In genomic region chr5:71738962-71739361, GRCh38 we compare ENCODE assay signal across 18 cellular contexts. TPM values are rescaled to one million over a fixed set of nuclear protein-coding genes. Genes with fewer than 3 reads are reported as not detected.
A peak's percentile ranks its signal among the peaks of the same experiment; 100 is the strongest.
DNase-seq lines count a peak whose midpoint lies in the region; ATAC-seq, FAIRE-seq and TF ChIP-seq lines count a peak whose summit lies in the region.
"Had no signal": no experiment of that assay in that cellular context is flagged by ENCODE, and none has a peak within 500 bp of the region (broad histone marks: within the 10 kb centered on the region; RNA-seq: fewer than 3 reads in every experiment).

No MANE protein-coding gene starts in this region.

- H3K36me3 Mint-ChIP-seq in natural killer cell treated with Interleukin-12 subunit alpha and Interleukin-12 subunit beta and Interleukin-15 and Interleukin-18, amount 100 ng/mL, for 72 hours = no peaks in the 10 kb centered on the region
- no peaks in the 10 kb centered on the region for H3K36me3 Mint-ChIP-seq in natural killer cell

- H3K4me1 Mint-ChIP-seq in natural killer cell treated with Interleukin-12 subunit alpha and Interleukin-12 subunit beta and Interleukin-15 and Interleukin-18, amount 100 ng/mL, for 72 hours (ENCODE audit: low read depth in 2 of 2) = peaks cover 0 to 7% of the 10 kb centered on the region in 2 donors
- no peaks in the 10 kb centered on the region for H3K4me1 Mint-ChIP-seq in natural killer cell
- H3K4me1 Mint-ChIP-seq: CD4-positive, CD25-positive, alpha-beta regulatory T cell had no signal

- peak in 1 of 2 donors; percentile 54 for ATAC-seq in natural killer cell treated with Interleukin-12 subunit alpha and Interleukin-12 subunit beta and Interleukin-15 and Interleukin-18, amount 100 ng/mL, for 72 hours
- ATAC-seq in natural killer cell (no peak), GM21786 (IDR thresholded peaks at IDR 0.05; ENCODE audit: unreplicated experiment) (no peak)
- ATAC-seq: HCT116, K562 had no signal

- peak overlapping the region; percentile 31 for H3K4me3 Mint-ChIP-seq in natural killer cell treated with Interleukin-12 subunit alpha and Interleukin-12 subunit beta and Interleukin-15 and Interleukin-18, amount 100 ng/mL, for 72 hours
- H3K4me3 Mint-ChIP-seq in natural killer cell = no peak overlapping the region
- H3K4me3 Mint-ChIP-seq: CD4-positive, CD25-positive, alpha-beta regulatory T cell had no signal

- TF ChIP-seq CTCF in natural killer cell (IDR thresholded peaks at IDR 0.05) = no peak
- no peak for TF ChIP-seq CTCF in VCaP (conservative IDR thresholded peaks at IDR 0.05)

- intact Hi-C loops in natural killer cell (cut with micrococcal nuclease) = no loop called here

- H3K9me3 Mint-ChIP-seq in natural killer cell treated with Interleukin-12 subunit alpha and Interleukin-12 subunit beta and Interleukin-15 and Interleukin-18, amount 100 ng/mL, for 72 hours = no peaks in the 10 kb centered on the region
- H3K9me3 Mint-ChIP-seq in natural killer cell = no peaks in the 10 kb centered on the region

- no peak for DNase-seq in natural killer cell treated with Interleukin-12 subunit alpha and Interleukin-12 subunit beta and Interleukin-15 and Interleukin-18, amount 100 ng/mL, for 72 hours (ENCODE audit: low spot score)
- DNase-seq in natural killer cell (no peak), GM19239 (ENCODE audit: insufficient read length, low spot score) (no peak), RKO (ENCODE audit: low spot score) (no peak)
- DNase-seq in activated CD4-positive, alpha-beta T cell treated with anti-CD3 and anti-CD28 coated beads, Interleukin-2, amount 50 U/mL, for 48 hours = no peak
- DNase-seq: AML-193; CD4-positive, CD25-positive, alpha-beta regulatory T cell; DMS 273 treated with DMSO at 0.1 percent for 48 hours; Kasumi-1 had no signal

- peak overlapping the region in 1 of 2 donors; percentile 29 for H3K27ac Mint-ChIP-seq in natural killer cell treated with Interleukin-12 subunit alpha and Interleukin-12 subunit beta and Interleukin-15 and Interleukin-18, amount 100 ng/mL, for 72 hours
- H3K27ac Mint-ChIP-seq in natural killer cell = no peak overlapping the region
- H3K27ac Mint-ChIP-seq: CD4-positive, CD25-positive, alpha-beta regulatory T cell had no signal

- peak; percentile 51 for FAIRE-seq in GM19239 (lab: Jason Lieb, UNC)
- FAIRE-seq: H54, K562 had no signal

- peaks cover 18 to 38% of the 10 kb centered on the region in 2 donors for H3K27me3 Mint-ChIP-seq in natural killer cell treated with Interleukin-12 subunit alpha and Interleukin-12 subunit beta and Interleukin-15 and Interleukin-18, amount 100 ng/mL, for 72 hours
- peaks cover 4 to 12% of the 10 kb centered on the region in 2 donors for H3K27me3 Mint-ChIP-seq in natural killer cell (ENCODE audit: low read depth in 2 of 2)
- H3K27me3 Mint-ChIP-seq: CD4-positive, CD25-positive, alpha-beta regulatory T cell had no signal

- peak overlapping the region; percentile 45; the same call in 1 of the 2 replicates for H3K27ac ChIP-seq in VCaP
- H3K27ac ChIP-seq: 22Rv1, BLaER1, HL-60 had no signal

RNA-seq across cellular contexts. Expression of gene CARTPT, which starts 19.9 kb away (rescaled TPM):
- total RNA-seq in natural killer cell treated with Interleukin-12 subunit alpha and Interleukin-12 subunit beta and Interleukin-15 and Interleukin-18, amount 100 ng/mL, for 72 hours = not detected
- not detected for total RNA-seq in natural killer cell
- total RNA-seq: CD4-positive, CD25-positive, alpha-beta regulatory T cell; Daoy; K562 had no signal
